ENCODE assay signal across 11 cellular contexts in the genomic region with DNA sequence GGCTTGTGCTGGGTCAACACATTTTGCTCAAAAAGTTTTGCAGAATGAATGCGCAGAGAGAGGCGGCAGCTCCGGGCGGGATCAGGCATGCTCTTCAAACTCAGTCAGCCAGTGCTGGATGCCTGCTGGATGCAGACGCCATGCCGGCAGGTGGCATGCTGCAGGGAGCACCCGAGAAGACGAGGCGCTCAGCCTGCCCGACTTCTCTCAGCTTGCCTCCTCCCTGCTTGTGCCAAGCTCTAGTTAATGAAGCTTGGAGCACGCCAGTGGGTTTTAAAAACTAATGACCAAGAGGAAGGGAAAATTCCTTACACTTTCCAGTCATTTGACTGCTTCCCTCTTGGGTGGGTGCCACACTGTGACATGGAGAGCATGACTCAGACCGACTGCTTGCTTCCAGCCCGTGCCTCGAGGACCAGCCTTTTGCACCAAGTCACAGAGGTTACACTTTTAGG. TPM values are rescaled to one million over a fixed set of nuclear protein-coding genes. Genes with fewer than 3 reads are reported as not detected.
A peak's percentile ranks its signal among the peaks of the same experiment; 100 is the strongest.
DNase-seq lines count a peak whose midpoint lies in the region; ATAC-seq, FAIRE-seq and TF ChIP-seq lines count a peak whose summit lies in the region.
"Had no signal": no experiment of that assay in that cellular context is flagged by ENCODE, and none has a peak within 500 bp of the region (broad histone marks: within the 10 kb centered on the region; RNA-seq: fewer than 3 reads in every experiment).

No MANE protein-coding gene starts in this region.

- BruUV-seq in Panc1 (replicated peaks; lab: Mats Ljungman, UMichigan) = no TSS peak

- POLR2A ChIA-PET in A549 (lab: Yijun Ruan, JAX) = no interaction called here
- POLR2A ChIA-PET in Panc1 (lab: Charles Lee) = no interaction called here

- H3K27ac ChIP-seq in A549 (no peak overlapping the region), Panc1 (ENCODE audit: low read length) (no peak overlapping the region)
- H3K27ac ChIP-seq: gastroesophageal sphincter had no signal

- in situ Hi-C loops in Panc1 (cut with HindIII; ENCODE audit: low pct_unique_long_range_greater_than_20kb, low sequenced_read_pairs) = no loop called here

- H3K4me1 ChIP-seq in A549 (peaks cover 6% of the 10 kb centered on the region; the same call in 1 of the 3 replicates), Panc1 (ENCODE audit: control insufficient read depth, insufficient read depth, low read length) (no peaks in the 10 kb centered on the region; the same call in 1 of the 2 replicates)
- H3K4me1 ChIP-seq: gastroesophageal sphincter had no signal

- 0 out of 5 replicates have a peak, but pooled peaks of 1 of the 2 experiments have one; percentile 11 for TF ChIP-seq RAD21 in A549 (conservative IDR thresholded peaks at IDR 0.05 in 1 of 2, IDR thresholded peaks at IDR 0.05 in 1 of 2)

- no peaks in the 10 kb centered on the region for H3K9me3 Mint-ChIP-seq in activated T-helper 17 cell treated with anti-CD3 and anti-CD28 coated beads, Interleukin-2, amount 50 U/mL, for 72 hours
- H3K9me3 Mint-ChIP-seq: CD4-positive, alpha-beta memory T cell had no signal

- no peak overlapping the region for H3K27ac Mint-ChIP-seq in activated T-helper 17 cell treated with anti-CD3 and anti-CD28 coated beads, Interleukin-2, amount 50 U/mL, for 72 hours
- H3K27ac Mint-ChIP-seq: CD4-positive, alpha-beta memory T cell had no signal

- H3K4me3 ChIP-seq in A549 = 0 out of 3 replicates have a peak overlapping the region, but pooled peaks have one; percentile 9
- H3K4me3 ChIP-seq in Panc1 (ENCODE audit: low read depth in 2 of 2, low read length in 2 of 2) = no peak overlapping the region
- H3K4me3 ChIP-seq: gastroesophageal sphincter had no signal

- intact Hi-C loops in Panc1 (cut with micrococcal nuclease; ENCODE audit: unreplicated experiment) = no loop called here

- no peak for FAIRE-seq in A549 (lab: Jason Lieb, UNC)

- WGBS in A549 (ENCODE audit: missing lambda C conversion rate) = 20% methylated on average over 13 of the region's 14 CpGs

- H3K27me3 ChIP-seq in Panc1 (ENCODE audit: control insufficient read depth, insufficient read depth, low read length) = peaks cover 3% of the 10 kb centered on the region; the same call in 1 of the 2 replicates

- peak overlapping the region; percentile 46 for H3K4me2 ChIP-seq in A549

- H3K27me3 Mint-ChIP-seq in activated T-helper 17 cell treated with anti-CD3 and anti-CD28 coated beads, Interleukin-2, amount 50 U/mL, for 72 hours = peaks cover 27% of the 10 kb centered on the region

- H3K9me3 ChIP-seq in A549 = no peaks in the 10 kb centered on the region
- H3K9me3 ChIP-seq in Panc1 (ENCODE audit: control insufficient read depth, insufficient read depth, low read depth, low read length) = no peaks in the 10 kb centered on the region
- H3K9me3 ChIP-seq: gastroesophageal sphincter had no signal

- TF ChIP-seq EP300 in A549 (IDR thresholded peaks at IDR 0.05) = no peak

- H3K4me1 Mint-ChIP-seq in activated T-helper 17 cell treated with anti-CD3 and anti-CD28 coated beads, Interleukin-2, amount 50 U/mL, for 72 hours = peaks cover 5% of the 10 kb centered on the region
- H3K4me1 Mint-ChIP-seq: CD4-positive, alpha-beta memory T cell had no signal

- ATAC-seq in A549 (peak; percentile 70 to 75; a peak in 5 of 6 replicates), Panc1 (peak; percentile 62), HG03039 (IDR thresholded peaks at IDR 0.05; ENCODE audit: unreplicated experiment) (no peak), HG03378 (IDR thresholded peaks at IDR 0.05; ENCODE audit: unreplicated experiment) (no peak)
- no peak for ATAC-seq in activated T-helper 17 cell treated with anti-CD3 and anti-CD28 coated beads, Interleukin-2, amount 50 U/mL, for 72 hours (replicated peaks)
- ATAC-seq: gastroesophageal sphincter had no signal

- no peaks in the 10 kb centered on the region for H3K36me3 ChIP-seq in Panc1 (ENCODE audit: control insufficient read depth, insufficient read depth, low read length)
- H3K36me3 ChIP-seq: gastroesophageal sphincter had no signal

- DNase-seq in A549 (ENCODE audit: low read depth in 1 of 2, low spot score in 1 of 2) (peak; percentile 19 to 32), Daoy (ENCODE audit: low read depth) (peak; percentile 66), Panc1 (ENCODE audit: low read depth, low spot score) (no peak), iris pigment epithelial cell (ENCODE audit: low read depth) (peak; percentile 21)
- no peak for DNase-seq in effector CD4-positive, alpha-beta T cell
- DNase-seq: CD4-positive, alpha-beta memory T cell had no signal

- TF ChIP-seq POLR2A in A549 (IDR thresholded peaks at IDR 0.05; ENCODE audit: low read length) = no peak

- TF ChIP-seq CTCF in A549 (IDR thresholded peaks at IDR 0.05) = 0 out of 3 replicates have a peak, but pooled peaks have one; percentile 5
- TF ChIP-seq CTCF in Panc1 (IDR thresholded peaks at IDR 0.05) = no peak

- CTCF ChIA-PET in A549 (lab: Yijun Ruan, JAX) = interaction anchor here (0.9 to 2.4 kb wide), 3 partner anchors 13 to 21 kb away, joined by 3 to 9 read pairs (median 3); no protein-coding TSS in a partner anchor
- CTCF ChIA-PET in Panc1 (lab: Charles Lee) = no interaction called here

- H3K36me3 Mint-ChIP-seq in activated T-helper 17 cell treated with anti-CD3 and anti-CD28 coated beads, Interleukin-2, amount 50 U/mL, for 72 hours (ENCODE audit: low read depth) = no peaks in the 10 kb centered on the region
- H3K36me3 Mint-ChIP-seq: CD4-positive, alpha-beta memory T cell had no signal

- no peak overlapping the region for H3K4me3 Mint-ChIP-seq in activated T-helper 17 cell treated with anti-CD3 and anti-CD28 coated beads, Interleukin-2, amount 50 U/mL, for 72 hours
- H3K4me3 Mint-ChIP-seq: CD4-positive, alpha-beta memory T cell had no signal

TF ChIP-seq in A549, 52 proteins besides CTCF, POLR2A, EP300 and RAD21:
- TF ChIP-seq, protein P1, sequence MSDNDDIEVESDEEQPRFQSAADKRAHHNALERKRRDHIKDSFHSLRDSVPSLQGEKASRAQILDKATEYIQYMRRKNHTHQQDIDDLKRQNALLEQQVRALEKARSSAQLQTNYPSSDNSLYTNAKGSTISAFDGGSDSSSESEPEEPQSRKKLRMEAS (IDR thresholded peaks at IDR 0.05) = peak; percentile 54; the same call in 1 of the 2 replicates
- no peak for TF ChIP-seq EHF (CRISPR knock-in tag; IDR thresholded peaks at IDR 0.05)

RNA-seq across cellular contexts. Expression of a gene that starts 39.8 kb away (rescaled TPM):
- polyA plus RNA-seq in A549 (2011; rRNA removed) (0.19 and 0.25 TPM in 2 replicates), A549 (2017; fragmentation: RNase III; extraction: RNeasy Plus Mini Kit Qiagen cat#74134 plus additional on column Dnase treatment) (0.05 to 0.16 TPM (median 0.13 TPM) in 3 replicates)
- polyA plus RNA-seq in A549 (2012; cell fraction: cytosol; rRNA removed) = 0.07 and 0.08 TPM in 2 replicates
- polyA plus RNA-seq in A549 (2012; cell fraction: nucleus; rRNA removed) = 0.12 and 0.36 TPM in 2 replicates
- 0.24 and 0.79 TPM in 2 replicates for polyA minus RNA-seq in A549 (2011; rRNA and poly(A)+ RNA removed)
- total RNA-seq in Daoy (2014; rRNA removed; shearing (Covaris generic)) = not detected in 2 replicates
- total RNA-seq in Panc1 (2021; ENCODE audit: unreplicated experiment) = not detected
- polyA plus RNA-seq in Panc1 (2012; ENCODE audit: insufficient read length) = not detected
- total RNA-seq in activated T-helper 17 cell treated with anti-CD3 and anti-CD28 coated beads, Interleukin-2, amount 50 U/mL, for 72 hours = not detected
- total RNA-seq: bronchial epithelial cell; CD4-positive, alpha-beta memory T cell had no signal
- polyA plus RNA-seq: CD4-positive, alpha-beta memory T cell had no signal

Comparison
In these comparisons a context has a peak if more than half of its experiments do, and no peak if none do; other contexts are left out.
1. ATAC-seq: peak in A549 (2 of 2) and Panc1 (single experiment); none in HG03039 (single experiment), activated T-helper 17 cell treated with anti-CD3 and anti-CD28 coated beads, Interleukin-2, amount 50 U/mL, for 72 hours (single experiment) and HG03378 (single experiment).
2. DNase-seq: peak in A549 (2 of 2), Daoy (single experiment) and iris pigment epithelial cell (single experiment); none in Panc1 (single experiment) and effector CD4-positive, alpha-beta T cell (single experiment).